In genomic region chr2:11768940-11769339, GRCh38 we compare ENCODE assay signal across 18 cellular contexts.
"Had no signal": no experiment of that assay in that cellular context is flagged by ENCODE, and none has a peak within 500 bp of the region (broad histone marks: within the 10 kb centered on the region; RNA-seq: fewer than 3 reads in every experiment).

No MANE protein-coding gene starts in this region.

- H3K9me3 ChIP-seq: esophagus squamous epithelium, tibial artery had no signal

- H3K4me3 Mint-ChIP-seq: activated naive CD4-positive, alpha-beta T cell treated with anti-CD3 and anti-CD28 coated beads, Interleukin-2, amount 50 U/mL, for 24 hours; nephron; stimulated activated naive B cell treated with anti-CD40 and anti-IgM and Interleukin-4, amounts not matched to agents 10 μg/mL and 1 μg/mL and 100 μg/mL, for 72 hours had no signal

- DNase-seq: activated CD4-positive, CD25-positive, alpha-beta regulatory T cell treated with anti-CD3 and anti-CD28 coated beads, Interleukin-2, amount 50 U/mL, for 72 hours; activated effector memory CD4-positive, alpha-beta T cell treated with anti-CD3 and anti-CD28 coated beads, Interleukin-2, amount 50 U/mL, for 16 hours; activated T-cell treated with anti-CD3 and anti-CD28 coated beads for 4 hours; dermis blood vessel endothelial cell; effector memory CD4-positive, alpha-beta T cell; esophagus squamous epithelium; kidney; nucleus accumbens; stimulated activated CD4-positive, alpha-beta T cell treated with anti-CD3 and anti-CD28 coated beads, Interleukin-4, amount 100 ng/mL, for 4 hours; stimulated activated naive B cell treated with anti-CD40 and anti-IgM and Interleukin-4, amounts not matched to agents 10 μg/mL and 1 μg/mL and 100 μg/mL, for 72 hours; tibial artery had no signal

- ATAC-seq: left lobe of liver; sciatic nerve; stimulated activated naive B cell treated with anti-CD40 and anti-IgM and Interleukin-4, amounts not matched to agents 10 μg/mL and 1 μg/mL and 100 μg/mL, for 72 hours had no signal

- H3K27ac ChIP-seq: cardiac muscle cell, esophagus squamous epithelium, SK-N-MC, tibial artery had no signal

- H3K9me3 Mint-ChIP-seq: activated naive CD4-positive, alpha-beta T cell treated with anti-CD3 and anti-CD28 coated beads, Interleukin-2, amount 50 U/mL, for 24 hours; nephron; stimulated activated naive B cell treated with anti-CD40 and anti-IgM and Interleukin-4, amounts not matched to agents 10 μg/mL and 1 μg/mL and 100 μg/mL, for 72 hours had no signal

- H3K27me3 ChIP-seq: cardiac muscle cell, esophagus squamous epithelium, tibial artery had no signal

- H3K4me3 ChIP-seq: cardiac muscle cell, esophagus squamous epithelium, lung, SK-N-MC, tibial artery had no signal

- H3K27ac Mint-ChIP-seq: nephron; stimulated activated naive B cell treated with anti-CD40 and anti-IgM and Interleukin-4, amounts not matched to agents 10 μg/mL and 1 μg/mL and 100 μg/mL, for 72 hours had no signal

- H3K4me1 Mint-ChIP-seq: nephron had no signal

- H3K4me1 ChIP-seq: tibial artery had no signal

- H3K27me3 Mint-ChIP-seq: activated naive CD4-positive, alpha-beta T cell treated with anti-CD3 and anti-CD28 coated beads, Interleukin-2, amount 50 U/mL, for 24 hours; stimulated activated naive B cell treated with anti-CD40 and anti-IgM and Interleukin-4, amounts not matched to agents 10 μg/mL and 1 μg/mL and 100 μg/mL, for 72 hours had no signal
